ENCODE assay signal across 9 cellular contexts in genomic region chr20:31605902-31606677, GRCh38. TPM values are rescaled to one million over a fixed set of nuclear protein-coding genes. Genes with fewer than 3 reads are reported as not detected.
DNase-seq lines count a peak whose midpoint lies in the region; ATAC-seq and TF ChIP-seq lines count a peak whose summit lies in the region.
"Had no signal": no experiment of that assay in that cellular context is flagged by ENCODE, and none has a peak within 500 bp of the region (broad histone marks: within the 10 kb centered on the region; RNA-seq: fewer than 3 reads in every experiment).

No MANE protein-coding gene starts in this region.

- TF ChIP-seq CTCF in AG09319 (IDR thresholded peaks at IDR 0.05; ENCODE audit: low read depth, low read length) (peak; percentile 1; the same call in 1 of the 2 replicates), HFF-Myc (IDR thresholded peaks at IDR 0.05; ENCODE audit: low read depth, low read length, missing control alignments) (no peak), fibroblast of villous mesenchyme (IDR thresholded peaks at IDR 0.05; ENCODE audit: insufficient read depth, low read depth, low read length) (no peak), osteoblast (IDR thresholded peaks at IDR 0.05; ENCODE audit: extremely low read depth, low read depth, low read length) (no peak)

- H3K27ac Mint-ChIP-seq in activated CD4-positive, alpha-beta memory T cell treated with anti-CD3 and anti-CD28 coated beads, Interleukin-2, amount 10 ng/mL, durations not matched to agents 7 days and 5 days = no peak overlapping the region

- no peaks in the 10 kb centered on the region for H3K27me3 ChIP-seq in osteoblast (ENCODE audit: insufficient read depth, low read length)

- peaks cover 36% of the 10 kb centered on the region for H3K4me1 Mint-ChIP-seq in activated CD4-positive, alpha-beta memory T cell treated with anti-CD3 and anti-CD28 coated beads, Interleukin-2, amount 10 ng/mL, durations not matched to agents 7 days and 5 days

- POLR2A ChIA-PET in activated CD4-positive, alpha-beta memory T cell treated with anti-CD3 and anti-CD28 coated beads, Interleukin-2, amount 10 ng/mL, durations not matched to agents 7 days and 5 days (lab: Charles Lee) = interaction anchor here (0.9 to 3.9 kb wide), 7 partner anchors 19 to 59 kb away, joined by 3 to 65 read pairs (median 9); no protein-coding TSS in a partner anchor

- H3K9me3 ChIP-seq in osteoblast (ENCODE audit: low read depth, low read length) = no peaks in the 10 kb centered on the region

- H3K4me3 Mint-ChIP-seq in activated CD4-positive, alpha-beta memory T cell treated with anti-CD3 and anti-CD28 coated beads, Interleukin-2, amount 10 ng/mL, durations not matched to agents 7 days and 5 days = peak overlapping the region; percentile 88

- peak overlapping the region; percentile 97 for H3K4me2 ChIP-seq in osteoblast (ENCODE audit: insufficient read depth, low read length)

- H3K4me3 ChIP-seq in HFF-Myc (replicated peaks; ENCODE audit: low read depth, low read length) (peak overlapping the region; percentile 99), fibroblast of villous mesenchyme (ENCODE audit: low read depth, low read length) (peak overlapping the region; percentile 85), osteoblast (ENCODE audit: insufficient read depth, low read length) (peak overlapping the region; percentile 97)

- no peaks in the 10 kb centered on the region for H3K36me3 Mint-ChIP-seq in activated CD4-positive, alpha-beta memory T cell treated with anti-CD3 and anti-CD28 coated beads, Interleukin-2, amount 10 ng/mL, durations not matched to agents 7 days and 5 days (ENCODE audit: low read depth)

- DNase-seq in AG09319 (ENCODE audit: extremely low read depth, low read depth) = no peak
- no peak for DNase-seq in HFF-Myc (ENCODE audit: extremely low read depth, low read depth)
- DNase-seq in activated CD4-positive, alpha-beta memory T cell treated with anti-CD3 and anti-CD28 coated beads, Interleukin-2, amount 10 ng/mL, durations not matched to agents 7 days and 5 days = peak; percentile 18
- DNase-seq in fibroblast of villous mesenchyme (ENCODE audit: low read depth) = peak; percentile 45
- peak; percentile 87 for DNase-seq in osteoblast (ENCODE audit: insufficient read length, low spot score, missing footprints)

- ATAC-seq in HG03457 (IDR thresholded peaks at IDR 0.05; ENCODE audit: unreplicated experiment) (no peak), GM19397 (IDR thresholded peaks at IDR 0.05; ENCODE audit: unreplicated experiment) (no peak), HG02852 (IDR thresholded peaks at IDR 0.05; ENCODE audit: unreplicated experiment) (no peak)

- H3K9me3 Mint-ChIP-seq in activated CD4-positive, alpha-beta memory T cell treated with anti-CD3 and anti-CD28 coated beads, Interleukin-2, amount 10 ng/mL, durations not matched to agents 7 days and 5 days = no peaks in the 10 kb centered on the region

- peaks cover 19% of the 10 kb centered on the region for H3K79me2 ChIP-seq in osteoblast (ENCODE audit: insufficient read depth, low read length)

- peaks cover 54% of the 10 kb centered on the region for H3K27me3 Mint-ChIP-seq in activated CD4-positive, alpha-beta memory T cell treated with anti-CD3 and anti-CD28 coated beads, Interleukin-2, amount 10 ng/mL, durations not matched to agents 7 days and 5 days

- peak overlapping the region; percentile 98 for H3K27ac ChIP-seq in osteoblast (ENCODE audit: low read depth, low read length)

- peaks cover 9% of the 10 kb centered on the region for H3K36me3 ChIP-seq in osteoblast (ENCODE audit: insufficient read depth, low read length)

- peaks cover 53% of the 10 kb centered on the region for H3K4me1 ChIP-seq in osteoblast (ENCODE audit: insufficient read depth, low read length)

- H4K20me1 ChIP-seq in osteoblast (ENCODE audit: insufficient read depth, low read length) = peaks cover 21% of the 10 kb centered on the region

- H2AFZ ChIP-seq in osteoblast (ENCODE audit: low read length) = peak overlapping the region; percentile 20

- CTCF ChIA-PET in activated CD4-positive, alpha-beta memory T cell treated with anti-CD3 and anti-CD28 coated beads, Interleukin-2, amount 10 ng/mL, durations not matched to agents 7 days and 5 days (lab: Charles Lee) = interaction anchor here (0.9 to 14.6 kb wide), 5 partner anchors 28 to 118 kb away, joined by 4 to 523 read pairs (median 8); a partner anchor contains a TSS

RNA-seq across cellular contexts. Expression of gene ID1, which starts 1.0 kb away (rescaled TPM):
- under 1 TPM; 0.48 to 0.58 TPM for total RNA-seq in activated CD4-positive, alpha-beta memory T cell treated with anti-CD3 and anti-CD28 coated beads, Interleukin-2, amount 10 ng/mL, durations not matched to agents 7 days and 5 days
- 18.0 and 27.2 TPM in 2 replicates for total RNA-seq in fibroblast of villous mesenchyme
- 56.3 and 82.5 TPM in 2 replicates for total RNA-seq in osteoblast

RNA-seq across cellular contexts. Expression of gene COX4I2, which starts 31.6 kb away (rescaled TPM):
- total RNA-seq in activated CD4-positive, alpha-beta memory T cell treated with anti-CD3 and anti-CD28 coated beads, Interleukin-2, amount 10 ng/mL, durations not matched to agents 7 days and 5 days = not detected
- total RNA-seq in fibroblast of villous mesenchyme (not detected in 2 replicates), osteoblast (not detected in 2 replicates)
- total RNA-seq: pulmonary artery endothelial cell had no signal

Comparison
In these comparisons a context has a peak if more than half of its experiments do, and no peak if none do; other contexts are left out.
1. DNase-seq: peak in activated CD4-positive, alpha-beta memory T cell treated with anti-CD3 and anti-CD28 coated beads, Interleukin-2, amount 10 ng/mL, durations not matched to agents 7 days and 5 days (single experiment), fibroblast of villous mesenchyme (single experiment) and osteoblast (single experiment); none in AG09319 (single experiment) and HFF-Myc (single experiment).
2. RNA of gene ID1, which starts 1.0 kb away (total RNA-seq): 56.3 to 82.5 TPM in osteoblast and 18.0 to 27.2 TPM in fibroblast of villous mesenchyme; 0.48 to 0.58 TPM in activated CD4-positive, alpha-beta memory T cell treated with anti-CD3 and anti-CD28 coated beads, Interleukin-2, amount 10 ng/mL, durations not matched to agents 7 days and 5 days; every median in the first group is over 10 times any median in the second.
3. Peak in every context shown above with its lines, with median percentiles within 50 percentile points of each other: H3K4me3 ChIP-seq.